16 cellular contexts compared by ENCODE assay signal in genomic region chr11:75495749-75496641, GRCh38. TPM values are rescaled to one million over a fixed set of nuclear protein-coding genes. Genes with fewer than 3 reads are reported as not detected.
DNase-seq lines count a peak whose midpoint lies in the region; TF ChIP-seq lines count a peak whose summit lies in the region.
"Had no signal": no experiment of that assay in that cellular context is flagged by ENCODE, and none has a peak within 500 bp of the region (broad histone marks: within the 10 kb centered on the region; RNA-seq: fewer than 3 reads in every experiment).

No MANE protein-coding gene starts in this region.

- H3K27me3 Mint-ChIP-seq in Calu3 (ENCODE audit: unreplicated experiment): peaks cover 16% of the 10 kb centered on the region

- H3K79me2 ChIP-seq in Loucy (ENCODE audit: insufficient read depth, low read length): no peaks in the 10 kb centered on the region

- H3K4me1 ChIP-seq in Loucy (ENCODE audit: insufficient read depth, low read length, poor library complexity, severe bottlenecking): peaks cover 17% of the 10 kb centered on the region
- H3K4me1 ChIP-seq in mesodermal cell (ENCODE audit: control insufficient read depth, insufficient read depth, low read length, poor library complexity, severe bottlenecking): peaks cover 39% of the 10 kb centered on the region
- H3K4me1 ChIP-seq: testis had no signal

- no peaks in the 10 kb centered on the region for H3K36me3 Mint-ChIP-seq in Calu3 (ENCODE audit: insufficient read depth, unreplicated experiment)
- H3K36me3 Mint-ChIP-seq: CD8-positive, alpha-beta memory T cell had no signal

- no TSS peak for BruUV-seq in Calu3 (replicated peaks; lab: Mats Ljungman, UMichigan)

- H3K9me2 ChIP-seq in Loucy (replicated peaks; ENCODE audit: low read depth, low read length): no peaks in the 10 kb centered on the region

- H3K4me1 Mint-ChIP-seq in Calu3 (ENCODE audit: low read depth, unreplicated experiment): peaks cover 4% of the 10 kb centered on the region

- CTCF ChIA-PET in Calu3 (lab: Charles Lee): no interaction called here

- H3K4me2 ChIP-seq in Loucy (ENCODE audit: low read depth, low read length, poor library complexity, severe bottlenecking): no peak overlapping the region

- H3K9me3 ChIP-seq in Loucy (ENCODE audit: insufficient read depth, low read depth, low read length) (no peaks in the 10 kb centered on the region), mesodermal cell (ENCODE audit: control insufficient read depth, low read length) (no peaks in the 10 kb centered on the region)
- H3K9me3 ChIP-seq: neutrophil, testis had no signal

- H3K36me3 ChIP-seq in Loucy (ENCODE audit: insufficient read depth, low read length): no peaks in the 10 kb centered on the region
- H3K36me3 ChIP-seq in mesodermal cell (ENCODE audit: control insufficient read depth, insufficient read depth, low read length): no peaks in the 10 kb centered on the region
- H3K36me3 ChIP-seq: neutrophil had no signal

- no peak overlapping the region for H3K9ac ChIP-seq in Loucy (ENCODE audit: low read depth, low read length, poor library complexity, severe bottlenecking)

- H3K27ac ChIP-seq in mesodermal cell (ENCODE audit: low read depth, low read length, severe bottlenecking): peak overlapping the region; percentile 41
- H3K27ac ChIP-seq: neutrophil, testis had no signal

- no peak overlapping the region for H2AFZ ChIP-seq in Loucy (ENCODE audit: low read length)

- no peaks in the 10 kb centered on the region for H3F3A ChIP-seq in Loucy (ENCODE audit: low read depth)

- DNase-seq in GM13976 (ENCODE audit: low spot score): no peak
- DNase-seq in cerebellar cortex (ENCODE audit: low spot score): peak; percentile 52
- no peak for DNase-seq in DMS79 (lab: John Stamatoyannopoulos, UW)
- no peak for DNase-seq in SW 1271 (lab: John Stamatoyannopoulos, UW)
- no peak for DNase-seq in NCI-H1436 (lab: John Stamatoyannopoulos, UW)
- no peak for DNase-seq in Calu3
- DNase-seq: activated CD4-positive, alpha-beta T cell treated with anti-CD3 and anti-CD28 coated beads for 48 hours; activated effector memory CD4-positive, alpha-beta T cell treated with Interleukin-2 at 50 U/mL for 16 hours; CD8-positive, alpha-beta memory T cell; head of caudate nucleus; NCI-H526 treated with DMSO at 0.1 percent for 48 hours; testis had no signal

- in situ Hi-C loops in GM13976 (cut with MboI; ENCODE audit: low sequenced_read_pairs, unreplicated experiment): no loop called here

- TF ChIP-seq CTCF in GM13976 (IDR thresholded peaks at IDR 0.05; ENCODE audit: borderline replicate concordance, control extremely low read depth, extremely low read depth, insufficient read depth, missing control alignments) (peak; percentile 11), Loucy (conservative IDR thresholded peaks at IDR 0.05; ENCODE audit: low read length) (peak; percentile 29; the same call in 1 of the 2 replicates), Calu3 (IDR thresholded peaks at IDR 0.05; ENCODE audit: unreplicated experiment) (no peak)

- H3K4me3 Mint-ChIP-seq in Calu3 (ENCODE audit: low read depth, unreplicated experiment): no peak overlapping the region
- H3K4me3 Mint-ChIP-seq: CD8-positive, alpha-beta memory T cell had no signal

- intact Hi-C loops in Calu3 (cut with micrococcal nuclease; ENCODE audit: unreplicated experiment): no loop called here

- H3K9me3 Mint-ChIP-seq in Calu3 (ENCODE audit: low read depth, unreplicated experiment): no peaks in the 10 kb centered on the region
- H3K9me3 Mint-ChIP-seq: CD8-positive, alpha-beta memory T cell had no signal

- no peaks in the 10 kb centered on the region for H4K20me1 ChIP-seq in Loucy (ENCODE audit: insufficient read depth, low read length, poor library complexity, severe bottlenecking)

- no peak overlapping the region for H3K27ac Mint-ChIP-seq in Calu3 (ENCODE audit: unreplicated experiment)

- H3K4me3 ChIP-seq in Loucy (ENCODE audit: low read length, poor library complexity, severe bottlenecking) (no peak overlapping the region), mesodermal cell (ENCODE audit: extremely low read depth, insufficient read depth, low read length, poor library complexity, severe bottlenecking) (no peak overlapping the region)
- H3K4me3 ChIP-seq: skin epidermis, testis had no signal

- WGBS in mesodermal cell (ENCODE audit: insufficient coverage in 2 of 2), 2 experiments: 84 to 94% methylated on average over 3 to 6 of the region's 6 CpGs

- no peaks in the 10 kb centered on the region for H3K27me3 ChIP-seq in Loucy (ENCODE audit: insufficient read depth, low read length, poor library complexity, severe bottlenecking)
- H3K27me3 ChIP-seq: neutrophil, testis had no signal

RNA-seq across cellular contexts. Expression of gene GDPD5, which starts 29.7 kb away (rescaled TPM):
- polyA plus RNA-seq in mesodermal cell (2013, experiment 1 of 2): 27.2 TPM
- 15.6 TPM for polyA plus RNA-seq in mesodermal cell (2013, experiment 2 of 2)
- total RNA-seq in Calu3 (2022): 7.0 and 7.4 TPM in 2 replicates
